ENCODE assay signal across 19 cellular contexts in the genomic region with DNA sequence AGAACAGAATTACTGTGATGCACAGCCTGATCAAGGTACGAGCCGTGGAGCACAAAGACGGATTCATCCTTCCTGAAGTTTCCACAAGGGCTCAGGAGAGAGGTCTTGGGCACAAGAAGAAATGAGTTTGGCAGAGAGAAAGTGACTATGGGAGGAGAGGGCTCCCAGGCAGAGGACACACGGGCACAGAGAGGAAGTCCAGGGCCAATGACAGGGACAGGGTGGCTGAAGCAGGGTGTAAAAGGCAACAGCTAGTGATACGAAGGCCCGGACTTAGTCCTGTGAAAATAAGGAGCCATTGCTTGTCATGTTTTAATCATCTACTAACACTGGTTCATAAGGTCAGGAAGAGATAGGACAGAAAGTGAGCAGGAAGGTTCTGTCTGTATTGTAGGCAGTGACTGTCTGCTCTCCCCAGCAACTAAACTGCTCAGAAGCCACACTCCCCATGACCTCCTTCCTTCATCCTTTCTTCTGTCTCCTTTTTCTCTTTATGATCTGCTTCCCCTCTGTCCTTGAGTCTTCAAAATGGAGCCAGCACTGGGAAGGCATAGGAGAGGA.
"Had no signal": no experiment of that assay in that cellular context is flagged by ENCODE, and none has a peak within 500 bp of the region (broad histone marks: within the 10 kb centered on the region; RNA-seq: fewer than 3 reads in every experiment).

No MANE protein-coding gene starts in this region.

- DNase-seq: activated CD4-positive, alpha-beta T cell treated with anti-CD3 and anti-CD28 coated beads, Interleukin-2, amount 10 ng/mL, durations not matched to agents 24 days and 14 days; activated CD8-positive, alpha-beta memory T cell treated with anti-CD3 and anti-CD28 coated beads for 24 hours; activated naive CD4-positive, alpha-beta T cell treated with anti-CD3 and anti-CD28 coated beads for 36 hours; amygdala; body of pancreas; central memory CD4-positive, alpha-beta T cell; cortex of kidney; effector memory CD4-positive, alpha-beta T cell; islet precursor cell; mammary epithelial cell; pancreas; stimulated activated CD4-positive, alpha-beta T cell treated with anti-CD3 and anti-CD28 coated beads, Interleukin-12 subunit alpha, Interleukin-12 subunit beta, amount 100 ng/mL, for 4 hours; stimulated activated CD4-positive, alpha-beta T cell treated with anti-CD3 and anti-CD28 coated beads, Interleukin-2, amount 100 ng/mL, for 24 hours; tibial artery had no signal

- H3K9me3 Mint-ChIP-seq: activated CD4-positive, alpha-beta T cell treated with anti-CD3 and anti-CD28 coated beads, Interleukin-2, amount 10 ng/mL, durations not matched to agents 24 days and 14 days; activated naive CD4-positive, alpha-beta T cell treated with anti-CD3 and anti-CD28 coated beads for 36 hours; activated T-helper 17 cell treated with anti-CD3 and anti-CD28 coated beads, Interleukin-2, amount 50 U/mL, for 72 hours; WTC11 had no signal

- H3K27ac ChIP-seq: body of pancreas, gastroesophageal sphincter, pancreas, tibial artery, vagina had no signal

- H3K9me3 ChIP-seq: body of pancreas, gastroesophageal sphincter, pancreas, tibial artery, vagina had no signal

- H3K4me1 ChIP-seq: gastroesophageal sphincter, pancreas, tibial artery, vagina had no signal

- H3K4me3 Mint-ChIP-seq: activated CD4-positive, alpha-beta T cell treated with anti-CD3 and anti-CD28 coated beads, Interleukin-2, amount 10 ng/mL, durations not matched to agents 24 days and 14 days; activated naive CD4-positive, alpha-beta T cell treated with anti-CD3 and anti-CD28 coated beads for 36 hours; activated T-helper 17 cell treated with anti-CD3 and anti-CD28 coated beads, Interleukin-2, amount 50 U/mL, for 72 hours; WTC11 had no signal

- H3K36me3 Mint-ChIP-seq: WTC11 had no signal

- H3K27me3 Mint-ChIP-seq: activated CD4-positive, alpha-beta T cell treated with anti-CD3 and anti-CD28 coated beads, Interleukin-2, amount 10 ng/mL, durations not matched to agents 24 days and 14 days; activated T-helper 17 cell treated with anti-CD3 and anti-CD28 coated beads, Interleukin-2, amount 50 U/mL, for 72 hours had no signal

- H3K27me3 ChIP-seq: body of pancreas, gastroesophageal sphincter, pancreas, tibial artery, vagina had no signal

- ATAC-seq: activated T-helper 17 cell treated with anti-CD3 and anti-CD28 coated beads, Interleukin-2, amount 50 U/mL, for 72 hours; body of pancreas; gastroesophageal sphincter; left lobe of liver; pancreas; WTC11 had no signal

- H3K4me1 Mint-ChIP-seq: WTC11 had no signal

- H3K27ac Mint-ChIP-seq: activated CD4-positive, alpha-beta T cell treated with anti-CD3 and anti-CD28 coated beads, Interleukin-2, amount 10 ng/mL, durations not matched to agents 24 days and 14 days; activated naive CD4-positive, alpha-beta T cell treated with anti-CD3 and anti-CD28 coated beads for 36 hours; WTC11 had no signal

- H3K4me3 ChIP-seq: body of pancreas, gastroesophageal sphincter, pancreas, tibial artery, vagina had no signal
